23 cellular contexts compared by ENCODE assay signal in the genomic region with DNA sequence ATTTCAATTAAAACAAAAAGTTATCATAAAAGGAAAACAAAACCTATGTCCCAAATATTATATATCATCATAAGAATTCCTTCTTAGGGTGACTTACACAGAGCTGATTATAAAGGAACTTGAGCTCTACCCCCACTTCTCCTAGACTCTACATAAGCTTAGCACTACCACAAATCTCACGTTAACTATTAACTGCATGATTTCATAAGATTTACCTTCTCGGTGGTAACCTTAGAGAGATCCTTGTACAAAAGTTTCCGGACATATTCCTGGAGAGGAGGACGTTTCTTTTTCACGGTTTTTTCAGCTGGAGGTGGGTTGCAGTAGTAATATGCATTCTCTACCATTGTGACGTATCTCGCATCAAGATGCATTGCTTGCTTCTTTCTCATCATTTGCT.
"Had no signal": no experiment of that assay in that cellular context is flagged by ENCODE, and none has a peak within 500 bp of the region (broad histone marks: within the 10 kb centered on the region; RNA-seq: fewer than 3 reads in every experiment).

No MANE protein-coding gene starts in this region.

- H3K4me1 ChIP-seq: neural progenitor cell, prostate gland, right atrium auricular region, upper lobe of left lung had no signal

- H3K27ac ChIP-seq: neural progenitor cell, prostate gland, right atrium auricular region, upper lobe of left lung had no signal

- H3K9me3 ChIP-seq: prostate gland, right atrium auricular region, upper lobe of left lung had no signal

- H3K27me3 Mint-ChIP-seq: activated CD4-positive, alpha-beta memory T cell treated with anti-CD3 and anti-CD28 coated beads for 36 hours; activated naive CD4-positive, alpha-beta T cell treated with anti-CD3 and anti-CD28 coated beads, Interleukin-2, amount 10 ng/mL, durations not matched to agents 7 days and 5 days; activated naive CD8-positive, alpha-beta T cell treated with anti-CD3 and anti-CD28 coated beads, Interleukin-2, amount 50 U/mL, for 24 hours; brain; dendritic cell treated with granulocyte-macrophage colony-stimulating factor and Interleukin-4, amounts not matched to agents 40 ng/mL and 50 ng/mL, for 4 days; naive thymus-derived CD8-positive, alpha-beta T cell had no signal

- H3K4me1 Mint-ChIP-seq: activated naive CD4-positive, alpha-beta T cell treated with anti-CD3 and anti-CD28 coated beads, Interleukin-2, amount 10 ng/mL, durations not matched to agents 7 days and 5 days; activated naive CD8-positive, alpha-beta T cell treated with anti-CD3 and anti-CD28 coated beads, Interleukin-2, amount 50 U/mL, for 24 hours; brain; mesothelial cell of epicardium; neural progenitor cell had no signal

- DNase-seq: activated CD4-positive, alpha-beta memory T cell treated with anti-CD3 and anti-CD28 coated beads for 36 hours; activated CD4-positive, alpha-beta T cell treated with anti-CD3 and anti-CD28 coated beads for 48 hours; activated effector memory CD4-positive, alpha-beta T cell treated with Interleukin-2 at 50 U/mL for 16 hours; activated naive CD4-positive, alpha-beta T cell treated with anti-CD3 and anti-CD28 coated beads, Interleukin-2, amount 10 ng/mL, durations not matched to agents 7 days and 5 days; activated naive CD8-positive, alpha-beta T cell treated with anti-CD3 and anti-CD28 coated beads, Interleukin-2, amount 50 U/mL, for 24 hours; activated T-cell treated with anti-CD3 and anti-CD28 coated beads, Interleukin-2, amount 50 U/mL, for 72 hours; aorta; effector CD4-positive, alpha-beta T cell; erythroblast; foreskin fibroblast; kidney; naive thymus-derived CD8-positive, alpha-beta T cell; stimulated activated CD4-positive, alpha-beta T cell treated with anti-CD3 and anti-CD28 coated beads, Interleukin-12 subunit alpha, Interleukin-12 subunit beta, amount 100 ng/mL, for 4 hours; stimulated activated CD4-positive, alpha-beta T cell treated with anti-CD3 and anti-CD28 coated beads, Interleukin-4, amount 100 ng/mL, for 4 hours; stimulated activated naive CD8-positive, alpha-beta T cell treated with anti-CD3 and anti-CD28 coated beads, Interleukin-15, Interleukin-2, amounts not matched to agents 100 U/mL and 50 U/mL, for 24 hours; upper lobe of left lung had no signal

- H3K4me3 Mint-ChIP-seq: activated CD4-positive, alpha-beta memory T cell treated with anti-CD3 and anti-CD28 coated beads for 36 hours; activated naive CD4-positive, alpha-beta T cell treated with anti-CD3 and anti-CD28 coated beads, Interleukin-2, amount 10 ng/mL, durations not matched to agents 7 days and 5 days; activated naive CD8-positive, alpha-beta T cell treated with anti-CD3 and anti-CD28 coated beads, Interleukin-2, amount 50 U/mL, for 24 hours; activated T-cell treated with anti-CD3 and anti-CD28 coated beads, Interleukin-2, amount 50 U/mL, for 72 hours; brain; dendritic cell treated with granulocyte-macrophage colony-stimulating factor and Interleukin-4, amounts not matched to agents 40 ng/mL and 50 ng/mL, for 4 days; mesothelial cell of epicardium; naive thymus-derived CD8-positive, alpha-beta T cell; neural progenitor cell; T-helper 1 cell treated with Interleukin-12 subunit alpha and Interleukin-12 subunit beta and Interleukin-4 antibody, amounts not matched to agents 30 μg/mL and 1 μg/mL, for 36 hours had no signal

- H3K9ac ChIP-seq: neural progenitor cell had no signal

- ATAC-seq: activated naive CD8-positive, alpha-beta T cell treated with anti-CD3 and anti-CD28 coated beads, Interleukin-2, amount 50 U/mL, for 24 hours; activated T-cell treated with anti-CD3 and anti-CD28 coated beads, Interleukin-2, amount 50 U/mL, for 72 hours; naive thymus-derived CD8-positive, alpha-beta T cell; stimulated activated naive CD8-positive, alpha-beta T cell treated with anti-CD3 and anti-CD28 coated beads, Interleukin-15, Interleukin-2, amounts not matched to agents 100 U/mL and 50 U/mL, for 24 hours had no signal

- H3K27ac Mint-ChIP-seq: activated CD4-positive, alpha-beta memory T cell treated with anti-CD3 and anti-CD28 coated beads for 36 hours; activated naive CD4-positive, alpha-beta T cell treated with anti-CD3 and anti-CD28 coated beads, Interleukin-2, amount 10 ng/mL, durations not matched to agents 7 days and 5 days; activated naive CD8-positive, alpha-beta T cell treated with anti-CD3 and anti-CD28 coated beads, Interleukin-2, amount 50 U/mL, for 24 hours; activated T-cell treated with anti-CD3 and anti-CD28 coated beads, Interleukin-2, amount 50 U/mL, for 72 hours; brain; dendritic cell treated with granulocyte-macrophage colony-stimulating factor and Interleukin-4, amounts not matched to agents 40 ng/mL and 50 ng/mL, for 4 days; mesothelial cell of epicardium; neural progenitor cell; T-helper 1 cell treated with Interleukin-12 subunit alpha and Interleukin-12 subunit beta and Interleukin-4 antibody, amounts not matched to agents 30 μg/mL and 1 μg/mL, for 36 hours had no signal

- H3K27me3 ChIP-seq: neural progenitor cell, right atrium auricular region, upper lobe of left lung had no signal

- H3K9me3 Mint-ChIP-seq: activated CD4-positive, alpha-beta memory T cell treated with anti-CD3 and anti-CD28 coated beads for 36 hours; activated naive CD4-positive, alpha-beta T cell treated with anti-CD3 and anti-CD28 coated beads, Interleukin-2, amount 10 ng/mL, durations not matched to agents 7 days and 5 days; activated naive CD8-positive, alpha-beta T cell treated with anti-CD3 and anti-CD28 coated beads, Interleukin-2, amount 50 U/mL, for 24 hours; activated T-cell treated with anti-CD3 and anti-CD28 coated beads, Interleukin-2, amount 50 U/mL, for 72 hours; brain; dendritic cell treated with granulocyte-macrophage colony-stimulating factor and Interleukin-4, amounts not matched to agents 40 ng/mL and 50 ng/mL, for 4 days; mesothelial cell of epicardium; naive thymus-derived CD8-positive, alpha-beta T cell; neural progenitor cell; T-helper 1 cell treated with Interleukin-12 subunit alpha and Interleukin-12 subunit beta and Interleukin-4 antibody, amounts not matched to agents 30 μg/mL and 1 μg/mL, for 36 hours had no signal

- H3K36me3 ChIP-seq: prostate gland had no signal

- H3K4me3 ChIP-seq: neural progenitor cell, prostate gland, right atrium auricular region, upper lobe of left lung had no signal
